In the genomic region with DNA sequence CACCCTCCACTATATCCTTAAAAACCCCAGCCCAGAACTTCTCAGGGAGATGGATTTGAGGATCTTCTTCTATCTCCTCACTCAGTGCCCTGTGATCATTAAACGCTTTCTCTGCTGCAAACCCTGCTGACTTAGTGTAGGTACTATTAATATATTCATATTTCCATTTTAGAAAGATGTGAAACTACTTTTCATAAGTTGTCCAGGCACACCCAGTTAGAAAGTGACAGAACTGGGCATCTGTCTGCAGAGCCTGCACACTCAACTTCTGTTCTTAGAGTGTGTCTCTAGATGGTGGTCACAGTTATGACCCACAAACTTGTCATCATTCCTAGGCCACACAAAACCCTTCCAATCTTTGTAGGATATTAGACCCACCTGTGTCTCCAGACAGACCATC, we compare ENCODE assay signal across 24 cellular contexts.
"Had no signal": no experiment of that assay in that cellular context is flagged by ENCODE, and none has a peak within 500 bp of the region (broad histone marks: within the 10 kb centered on the region; RNA-seq: fewer than 3 reads in every experiment).

No MANE protein-coding gene starts in this region.

- FAIRE-seq: astrocyte had no signal

- H3K27ac ChIP-seq: PC-9, SK-N-MC had no signal

- H3K9me3 Mint-ChIP-seq: activated T-cell treated with anti-CD3 and anti-CD28 coated beads, Interleukin-2, amount 50 U/mL, for 24 hours; brain; central memory CD8-positive, alpha-beta T cell; T-cell had no signal

- H3K4me1 Mint-ChIP-seq: brain; central memory CD8-positive, alpha-beta T cell had no signal

- H3K4me3 Mint-ChIP-seq: activated CD8-positive, alpha-beta memory T cell treated with anti-CD3 and anti-CD28 coated beads, Interleukin-2, amount 10 ng/mL, durations not matched to agents 7 days and 5 days; activated naive CD8-positive, alpha-beta T cell; activated T-cell treated with anti-CD3 and anti-CD28 coated beads, Interleukin-2, amount 50 U/mL, for 24 hours; brain; central memory CD8-positive, alpha-beta T cell; T-cell had no signal

- H3K4me2 ChIP-seq: PC-9 had no signal

- H3K4me3 ChIP-seq: PC-9, SK-N-MC had no signal

- DNase-seq: activated CD4-positive, alpha-beta T cell treated with anti-CD3 and anti-CD28 coated beads for 48 hours; activated CD4-positive, alpha-beta T cell treated with anti-CD3 and anti-CD28 coated beads, Interleukin-2, amount 50 U/mL, for 48 hours; activated CD4-positive, CD25-positive, alpha-beta regulatory T cell treated with anti-CD3 and anti-CD28 coated beads, Interleukin-2, amount 50 U/mL, for 72 hours; activated CD8-positive, alpha-beta memory T cell treated with anti-CD3 and anti-CD28 coated beads, Interleukin-2, amount 10 ng/mL, durations not matched to agents 7 days and 5 days; activated effector memory CD4-positive, alpha-beta T cell treated with anti-CD3 and anti-CD28 coated beads, Interleukin-2, amount 50 U/mL, for 16 hours; activated naive CD4-positive, alpha-beta T cell treated with Interleukin-2 at 50 U/mL for 16 hours; activated T-cell treated with anti-CD3 and anti-CD28 coated beads, Interleukin-2, amount 50 U/mL, for 24 hours; amygdala; Kasumi-1; NCI-H1048; NCI-H146; NCI-H187 treated with DMSO at 0.1 percent for 48 hours; NCI-H2081 treated with DMSO at 0.1 percent for 48 hours; NCI-H2171; NCI-H2227 treated with DMSO at 0.1 percent for 48 hours; NCI-H446 treated with DMSO at 0.1 percent for 48 hours; PC-9; T-cell had no signal

- ATAC-seq: activated CD8-positive, alpha-beta memory T cell treated with anti-CD3 and anti-CD28 coated beads, Interleukin-2, amount 10 ng/mL, durations not matched to agents 7 days and 5 days; Right ventricle myocardium inferior; T-cell had no signal

- H2AFZ ChIP-seq: PC-9 had no signal

- H3K36me3 Mint-ChIP-seq: activated CD8-positive, alpha-beta memory T cell treated with anti-CD3 and anti-CD28 coated beads, Interleukin-2, amount 10 ng/mL, durations not matched to agents 7 days and 5 days; activated naive CD8-positive, alpha-beta T cell; brain; T-cell had no signal

- H3K27ac Mint-ChIP-seq: activated CD8-positive, alpha-beta memory T cell treated with anti-CD3 and anti-CD28 coated beads, Interleukin-2, amount 10 ng/mL, durations not matched to agents 7 days and 5 days; activated naive CD8-positive, alpha-beta T cell; activated T-cell treated with anti-CD3 and anti-CD28 coated beads, Interleukin-2, amount 50 U/mL, for 24 hours; T-cell had no signal
